8 cellular contexts compared by ENCODE assay signal in genomic region chr2:74528600-74529356, GRCh38. TPM values are rescaled to one million over a fixed set of nuclear protein-coding genes. Genes with fewer than 3 reads are reported as not detected.
A peak's percentile ranks its signal among the peaks of the same experiment; 100 is the strongest.
DNase-seq lines count a peak whose midpoint lies in the region; ATAC-seq and TF ChIP-seq lines count a peak whose summit lies in the region.

No MANE protein-coding gene starts in this region.

- intact Hi-C loops in psoas muscle (cut with DNase I), result loop anchor here (2.0 kb wide), 2 partner anchors 20 to 46 kb away; partner anchors contain the start of genes CCDC142 (in 2 of the 2) and TTC31 (in 2 of the 2)

- H3K9me2 ChIP-seq in SU-DHL-6 (replicated peaks; ENCODE audit: insufficient read depth, low read length), result no peaks in the 10 kb centered on the region

- no peak for TF ChIP-seq CTCF in SU-DHL-6 (IDR thresholded peaks at IDR 0.05; ENCODE audit: insufficient read depth, low read length, poor library complexity, severe bottlenecking)
- no peak for TF ChIP-seq CTCF in fibroblast of villous mesenchyme (IDR thresholded peaks at IDR 0.05; ENCODE audit: insufficient read depth, low read depth, low read length)
- TF ChIP-seq CTCF in psoas muscle (IDR thresholded peaks at IDR 0.05), result no peak

- no peaks in the 10 kb centered on the region for H3K27me3 ChIP-seq in SU-DHL-6 (ENCODE audit: low read length)
- H3K27me3 ChIP-seq in psoas muscle (ENCODE audit: insufficient read depth in 3 of 3, low read length in 2 of 3), result no peaks in the 10 kb centered on the region

- ATAC-seq in GM18519 (IDR thresholded peaks at IDR 0.05; ENCODE audit: low FRiP score, unreplicated experiment) (peak; percentile 5), HG02852 (IDR thresholded peaks at IDR 0.05; ENCODE audit: unreplicated experiment) (peak; percentile 5), psoas muscle (peak; percentile 23 to 43 (median 28))

- peak overlapping the region; percentile 83 for H3K4me2 ChIP-seq in SU-DHL-6 (ENCODE audit: low read depth, low read length, poor library complexity, severe bottlenecking)

- no peaks in the 10 kb centered on the region for H4K20me1 ChIP-seq in SU-DHL-6 (ENCODE audit: low read depth, low read length)

- peaks cover 24% of the 10 kb centered on the region for H3K4me1 ChIP-seq in psoas muscle

- H3K9me3 ChIP-seq in SU-DHL-6 (ENCODE audit: insufficient read depth, low read length) (no peaks in the 10 kb centered on the region), psoas muscle (no peaks in the 10 kb centered on the region)

- H3K36me3 ChIP-seq in SU-DHL-6 (ENCODE audit: low read length) (peaks cover 11% of the 10 kb centered on the region), psoas muscle (ENCODE audit: insufficient read depth in 1 of 2, low read depth in 1 of 2) (peaks cover 13 to 61% of the 10 kb centered on the region in 2 donors)

- H3K27ac ChIP-seq in SU-DHL-6 (ENCODE audit: low read depth, low read length) (peak overlapping the region; percentile 67), psoas muscle (peak overlapping the region; percentile 93)

- peak overlapping the region; percentile 81 for H3K4me3 ChIP-seq in SU-DHL-6 (ENCODE audit: insufficient read depth, low read length, poor library complexity, severe bottlenecking)
- H3K4me3 ChIP-seq in fibroblast of villous mesenchyme (ENCODE audit: low read depth, low read length), result peak overlapping the region; percentile 77
- peak overlapping the region; percentile 85 for H3K4me3 ChIP-seq in psoas muscle

- H3F3A ChIP-seq in SU-DHL-6 (ENCODE audit: insufficient read depth), result peaks cover 10% of the 10 kb centered on the region; the same call in 1 of the 2 replicates

- H2AFZ ChIP-seq in SU-DHL-6 (ENCODE audit: low read depth, low read length, severe bottlenecking), result peak overlapping the region; percentile 38

- DNase-seq in fibroblast of villous mesenchyme (ENCODE audit: low read depth) (no peak), psoas muscle (no peak), Ammon's horn (ENCODE audit: low spot score) (no peak), UCSD-AML1 (lab: John Stamatoyannopoulos, UW; ENCODE audit: unreplicated experiment) (no peak), dedifferentiated amniotic fluid mesenchymal stem cell (ENCODE audit: extremely low spot score) (no peak)

- WGBS in psoas muscle, 3 donors, result 14 to 16% (median 15%) methylated on average over 29 of the region's 29 CpGs

- H3K9ac ChIP-seq in SU-DHL-6 (ENCODE audit: low read length), result peak overlapping the region; percentile 89

- peaks cover 23% of the 10 kb centered on the region for H3K79me2 ChIP-seq in SU-DHL-6 (ENCODE audit: insufficient read depth, low read length)

RNA-seq across cellular contexts. Expression of gene AUP1, which starts 0.7 kb away (rescaled TPM):
- total RNA-seq in fibroblast of villous mesenchyme (60.2 and 68.2 TPM in 2 replicates), psoas muscle (10 to 100 TPM; 56.0 to 94.7 (median 84.6) TPM)
- polyA plus RNA-seq in psoas muscle, result 100 to 1,000 TPM; 123 to 205 (median 169) TPM

RNA-seq across cellular contexts. Expression of gene HTRA2, which starts 1.0 kb away (rescaled TPM):
- total RNA-seq in fibroblast of villous mesenchyme (36.7 and 40.2 TPM in 2 replicates), psoas muscle (10 to 100 TPM; 23.0 to 30.9 (median 27.2) TPM)
- 10 to 100 TPM; 24.2 to 54.4 (median 41.8) TPM for polyA plus RNA-seq in psoas muscle

RNA-seq across cellular contexts. Expression of gene DQX1, which starts 2.7 kb away (rescaled TPM):
- total RNA-seq in fibroblast of villous mesenchyme (not detected in 2 replicates), psoas muscle (not detected)
- under 1 TPM; 0.19 to 0.27 (median 0.27) TPM for polyA plus RNA-seq in psoas muscle

RNA-seq across cellular contexts. Expression of gene TLX2, which starts 14.5 kb away (rescaled TPM):
- total RNA-seq in fibroblast of villous mesenchyme, result not detected in 2 replicates
- total RNA-seq in psoas muscle, result not detected
- not detected for polyA plus RNA-seq in psoas muscle

RNA-seq across cellular contexts. Expression of gene PCGF1, which starts 21.3 kb away (rescaled TPM):
- total RNA-seq in fibroblast of villous mesenchyme (21.6 and 23.7 TPM in 2 replicates), psoas muscle (10 to 100 TPM; 14.3 to 32.0 (median 21.5) TPM)
- polyA plus RNA-seq in psoas muscle, result 10 to 100 TPM; 25.6 to 60.3 (median 44.9) TPM
